1 cellular context compared by ENCODE assay signal in the genomic region with DNA sequence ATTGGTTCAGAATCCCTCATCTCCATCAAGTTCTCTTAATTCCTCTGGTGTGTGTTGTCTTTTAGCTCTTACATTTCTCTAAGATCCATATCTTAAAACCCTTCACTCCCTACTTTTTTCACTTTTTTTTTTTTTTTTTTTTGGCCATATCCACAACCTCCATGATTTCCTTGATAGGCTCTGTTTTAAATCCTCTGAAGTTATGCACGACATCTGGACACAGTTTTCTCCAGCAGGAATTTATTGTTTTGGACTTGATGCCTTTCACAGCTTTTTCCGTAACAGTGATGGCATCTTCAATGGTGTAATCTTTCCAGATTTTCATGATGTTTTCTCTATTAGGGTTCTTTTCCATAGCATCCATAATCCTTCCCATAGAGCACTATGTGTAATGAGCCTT.
TF ChIP-seq lines count a peak whose summit lies in the region.

No MANE protein-coding gene starts in this region.

TF ChIP-seq in IMR-90, 13 proteins besides CTCF, POLR2A, EP300 and RAD21 (continued from another document):
- TF ChIP-seq, protein P1, sequence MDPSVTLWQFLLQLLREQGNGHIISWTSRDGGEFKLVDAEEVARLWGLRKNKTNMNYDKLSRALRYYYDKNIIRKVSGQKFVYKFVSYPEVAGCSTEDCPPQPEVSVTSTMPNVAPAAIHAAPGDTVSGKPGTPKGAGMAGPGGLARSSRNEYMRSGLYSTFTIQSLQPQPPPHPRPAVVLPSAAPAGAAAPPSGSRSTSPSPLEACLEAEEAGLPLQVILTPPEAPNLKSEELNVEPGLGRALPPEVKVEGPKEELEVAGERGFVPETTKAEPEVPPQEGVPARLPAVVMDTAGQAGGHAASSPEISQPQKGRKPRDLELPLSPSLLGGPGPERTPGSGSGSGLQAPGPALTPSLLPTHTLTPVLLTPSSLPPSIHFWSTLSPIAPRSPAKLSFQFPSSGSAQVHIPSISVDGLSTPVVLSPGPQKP (IDR thresholded peaks at IDR 0.05; ENCODE audit: borderline replicate concordance, low read depth, low read length), result no peak
- no peak for TF ChIP-seq MXI1 (IDR thresholded peaks at IDR 0.05; ENCODE audit: borderline replicate concordance, low read depth, low read length)
- no peak for TF ChIP-seq NFE2L2 (IDR thresholded peaks at IDR 0.05; ENCODE audit: low read depth, low read length)
- no peak for TF ChIP-seq MAZ (IDR thresholded peaks at IDR 0.05; ENCODE audit: borderline replicate concordance, low read depth, low read length)
- no peak for TF ChIP-seq BHLHE40 (IDR thresholded peaks at IDR 0.05; ENCODE audit: low read depth, low read length)
- TF ChIP-seq FOS (IDR thresholded peaks at IDR 0.05; ENCODE audit: low read depth, low read length), result no peak
